ENCODE assay signal across 20 cellular contexts in the genomic region with DNA sequence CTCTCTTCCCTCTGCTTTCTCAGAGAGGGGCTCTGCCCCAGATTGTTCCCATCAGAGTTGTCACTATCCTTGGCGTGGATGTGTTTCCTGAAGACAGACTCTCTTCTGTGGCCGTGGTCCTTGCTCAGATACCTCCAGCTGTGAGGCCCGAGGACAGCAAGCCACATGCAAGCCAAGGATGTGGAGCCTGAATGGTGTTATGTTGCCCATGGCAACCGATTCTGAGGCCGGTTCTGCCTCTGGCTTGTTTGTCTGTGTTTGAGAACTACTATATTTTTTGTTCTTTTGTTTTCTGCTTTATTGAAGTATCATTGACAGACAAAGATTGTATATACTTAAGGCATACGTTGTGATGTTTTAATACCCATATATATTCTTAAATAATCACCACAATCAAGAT.
"Had no signal": no experiment of that assay in that cellular context is flagged by ENCODE, and none has a peak within 500 bp of the region (broad histone marks: within the 10 kb centered on the region; RNA-seq: fewer than 3 reads in every experiment).

No MANE protein-coding gene starts in this region.

- H3K27me3 ChIP-seq: esophagus squamous epithelium, right lobe of liver had no signal

- H3K9me3 ChIP-seq: esophagus squamous epithelium, left ventricle myocardium inferior, mucosa of descending colon, right lobe of liver, thoracic aorta had no signal

- H3K4me3 ChIP-seq: esophagus squamous epithelium, left ventricle myocardium inferior, lung, mucosa of descending colon, right lobe of liver, thoracic aorta had no signal

- H3K4me3 Mint-ChIP-seq: activated B cell treated with CpG ODN at 0.5 μM for 24 hours; activated naive CD8-positive, alpha-beta T cell; natural killer cell treated with Interleukin-12 subunit alpha and Interleukin-12 subunit beta and Interleukin-15 and Interleukin-18, amount 100 ng/mL, for 72 hours; stimulated activated effector memory CD8-positive, alpha-beta T cell treated with anti-CD3 and anti-CD28 coated beads, Interleukin-12 subunit alpha, Interleukin-12 subunit beta, amount 100 ng/mL, for 72 hours; stimulated activated naive CD8-positive, alpha-beta T cell treated with anti-CD3 and anti-CD28 coated beads, Interleukin-15, Interleukin-2, amounts not matched to agents 100 ng/mL and 50 ng/mL, for 24 hours had no signal

- H3K4me1 Mint-ChIP-seq: activated B cell treated with CpG ODN at 0.5 μM for 24 hours; stimulated activated effector memory CD8-positive, alpha-beta T cell treated with anti-CD3 and anti-CD28 coated beads, Interleukin-12 subunit alpha, Interleukin-12 subunit beta, amount 100 ng/mL, for 72 hours had no signal

- H3K27ac Mint-ChIP-seq: activated B cell treated with CpG ODN at 0.5 μM for 24 hours; activated naive CD8-positive, alpha-beta T cell; natural killer cell treated with Interleukin-12 subunit alpha and Interleukin-12 subunit beta and Interleukin-15 and Interleukin-18, amount 100 ng/mL, for 72 hours; stimulated activated effector memory CD8-positive, alpha-beta T cell treated with anti-CD3 and anti-CD28 coated beads, Interleukin-12 subunit alpha, Interleukin-12 subunit beta, amount 100 ng/mL, for 72 hours; stimulated activated naive CD8-positive, alpha-beta T cell treated with anti-CD3 and anti-CD28 coated beads, Interleukin-15, Interleukin-2, amounts not matched to agents 100 ng/mL and 50 ng/mL, for 24 hours had no signal

- H3K27ac ChIP-seq: epithelial cell of prostate, esophagus squamous epithelium, left ventricle myocardium inferior, right lobe of liver, thoracic aorta had no signal

- H3K9me3 Mint-ChIP-seq: activated B cell treated with CpG ODN at 0.5 μM for 24 hours; natural killer cell treated with Interleukin-12 subunit alpha and Interleukin-12 subunit beta and Interleukin-15 and Interleukin-18, amount 100 ng/mL, for 72 hours; stimulated activated effector memory CD8-positive, alpha-beta T cell treated with anti-CD3 and anti-CD28 coated beads, Interleukin-12 subunit alpha, Interleukin-12 subunit beta, amount 100 ng/mL, for 72 hours; stimulated activated naive CD8-positive, alpha-beta T cell treated with anti-CD3 and anti-CD28 coated beads, Interleukin-15, Interleukin-2, amounts not matched to agents 100 ng/mL and 50 ng/mL, for 24 hours had no signal

- H3K36me3 ChIP-seq: esophagus squamous epithelium, left ventricle myocardium inferior, right lobe of liver, thoracic aorta had no signal

- DNase-seq: activated B cell treated with CpG ODN at 0.5 μM for 24 hours; activated CD4-positive, alpha-beta T cell treated with anti-CD3 and anti-CD28 coated beads, Interleukin-2, amount 50 U/mL, for 4 hours; activated effector memory CD4-positive, alpha-beta T cell treated with Interleukin-2 at 50 U/mL for 16 hours; activated naive CD4-positive, alpha-beta T cell treated with Interleukin-2 at 50 U/mL for 16 hours; dermis blood vessel endothelial cell; effector CD4-positive, alpha-beta T cell; esophagus squamous epithelium; foreskin melanocyte; left ventricle myocardium inferior; mucosa of descending colon; right lobe of liver; stimulated activated CD4-positive, alpha-beta T cell treated with anti-CD3 and anti-CD28 coated beads, Interleukin-4, amount 100 ng/mL, for 24 hours; trophoblast cell had no signal

- ATAC-seq: mucosa of descending colon; natural killer cell treated with Interleukin-12 subunit alpha and Interleukin-12 subunit beta and Interleukin-15 and Interleukin-18, amount 100 ng/mL, for 72 hours; right lobe of liver; stimulated activated effector memory CD8-positive, alpha-beta T cell treated with anti-CD3 and anti-CD28 coated beads, Interleukin-12 subunit alpha, Interleukin-12 subunit beta, amount 100 ng/mL, for 72 hours had no signal

- H3K36me3 Mint-ChIP-seq: activated naive CD8-positive, alpha-beta T cell; natural killer cell treated with Interleukin-12 subunit alpha and Interleukin-12 subunit beta and Interleukin-15 and Interleukin-18, amount 100 ng/mL, for 72 hours; stimulated activated effector memory CD8-positive, alpha-beta T cell treated with anti-CD3 and anti-CD28 coated beads, Interleukin-12 subunit alpha, Interleukin-12 subunit beta, amount 100 ng/mL, for 72 hours had no signal

- H3K4me1 ChIP-seq: esophagus squamous epithelium, left ventricle myocardium inferior, right lobe of liver had no signal
